Comparison of ENCODE assay signal across 1 cellular context in the genomic region with DNA sequence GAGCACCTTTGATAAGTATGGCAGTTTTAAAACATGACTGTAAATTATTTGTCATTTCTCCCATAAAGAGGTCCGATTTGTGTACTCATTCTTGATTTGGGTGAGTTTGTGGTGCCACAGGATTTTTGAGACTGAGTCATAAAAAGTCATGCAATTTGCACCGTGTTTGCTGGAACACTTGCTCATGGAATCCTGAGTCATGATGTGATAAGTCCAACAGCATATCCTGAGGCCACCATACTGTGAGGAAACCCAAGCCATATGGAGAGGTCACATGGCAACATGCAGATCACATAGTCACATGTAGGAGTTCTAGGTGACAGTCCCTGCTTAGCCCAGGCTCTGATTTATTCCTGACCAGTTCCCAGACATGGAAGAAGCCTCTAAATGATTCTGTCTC.
TF ChIP-seq lines count a peak whose summit lies in the region.

No MANE protein-coding gene starts in this region.

TF ChIP-seq in SK-N-SH, 30 proteins besides CTCF, POLR2A, EP300 and RAD21 (continued from another document):
- TF ChIP-seq RXRA (IDR thresholded peaks at IDR 0.05; ENCODE audit: borderline replicate concordance, low read depth) (no peak), NFIC (IDR thresholded peaks at IDR 0.05; ENCODE audit: borderline replicate concordance) (peak; percentile 28; the same call in 1 of the 2 replicates), MXI1 (IDR thresholded peaks at IDR 0.05; ENCODE audit: low read depth, low read length) (no peak), TEAD4 (IDR thresholded peaks at IDR 0.05; ENCODE audit: borderline replicate concordance, insufficient read depth) (peak; percentile 24; the same call in 1 of the 2 replicates), SIN3A (IDR thresholded peaks at IDR 0.05; ENCODE audit: borderline replicate concordance, low read depth, low read length) (no peak), POLR2AphosphoS5 (IDR thresholded peaks at IDR 0.05; ENCODE audit: low read depth, low read length) (no peak), RFX5 (IDR thresholded peaks at IDR 0.05; ENCODE audit: low read length) (no peak), PBX3 (IDR thresholded peaks at IDR 0.05) (peak; percentile 12; the same call in 1 of the 2 replicates), REST (IDR thresholded peaks at IDR 0.05; ENCODE audit: low read depth, low read length) (no peak), TCF12 (IDR thresholded peaks at IDR 0.05) (peak; percentile 59), FOSL2 (IDR thresholded peaks at IDR 0.05; ENCODE audit: borderline replicate concordance, low read depth) (peak; percentile 76), JUND (IDR thresholded peaks at IDR 0.05) (peak; percentile 63)
- TF ChIP-seq, protein P1, sequence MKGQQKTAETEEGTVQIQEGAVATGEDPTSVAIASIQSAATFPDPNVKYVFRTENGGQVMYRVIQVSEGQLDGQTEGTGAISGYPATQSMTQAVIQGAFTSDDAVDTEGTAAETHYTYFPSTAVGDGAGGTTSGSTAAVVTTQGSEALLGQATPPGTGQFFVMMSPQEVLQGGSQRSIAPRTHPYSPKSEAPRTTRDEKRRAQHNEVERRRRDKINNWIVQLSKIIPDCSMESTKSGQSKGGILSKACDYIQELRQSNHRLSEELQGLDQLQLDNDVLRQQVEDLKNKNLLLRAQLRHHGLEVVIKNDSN (IDR thresholded peaks at IDR 0.05; ENCODE audit: borderline replicate concordance, low read depth), result peak; percentile 72; the same call in 1 of the 2 replicates
